8 cellular contexts compared by ENCODE assay signal in genomic region chr7:157502701-157503111, GRCh38.
DNase-seq lines count a peak whose midpoint lies in the region; ATAC-seq and TF ChIP-seq lines count a peak whose summit lies in the region.

No MANE protein-coding gene starts in this region.

- DNase-seq in DND-41 (no peak), T-helper 17 cell (peak; percentile 39 to 63 (median 55)), pulmonary artery endothelial cell (ENCODE audit: low read depth, low spot score) (peak; percentile 56), RPMI8226 (no peak), cerebellum (ENCODE audit: low spot score) (no peak), NCI-H146 treated with DMSO at 0.1 percent for 48 hours (lab: John Stamatoyannopoulos, UW; ENCODE audit: unreplicated experiment) (no peak)
- peak; percentile 21 for DNase-seq in activated naive CD8-positive, alpha-beta T cell treated with anti-CD3 and anti-CD28 coated beads, Interleukin-2, amount 50 U/mL, for 16 hours (ENCODE audit: low read depth, low spot score)

- ATAC-seq in DND-41 (ENCODE audit: insufficient read depth, low read depth), result peak; percentile 22; the same call in 1 of the 3 replicates
- peak; percentile 95 for ATAC-seq in T-helper 17 cell
- ATAC-seq in HG02678 (IDR thresholded peaks at IDR 0.05; ENCODE audit: unreplicated experiment), result no peak

- peak overlapping the region; percentile 86 for H3K27ac Mint-ChIP-seq in T-helper 17 cell

- H3K9me3 ChIP-seq in DND-41 (ENCODE audit: insufficient read depth, low read length, severe bottlenecking) (peaks cover 2% of the 10 kb centered on the region), T-helper 17 cell (ENCODE audit: control insufficient read depth, low read length, poor library complexity, severe bottlenecking) (no peaks in the 10 kb centered on the region)

- no peaks in the 10 kb centered on the region for H4K20me1 ChIP-seq in DND-41 (ENCODE audit: insufficient read depth, low read length)

- TF ChIP-seq CTCF in DND-41 (IDR thresholded peaks at IDR 0.05; ENCODE audit: borderline replicate concordance, extremely low read depth, low read length, poor library complexity, severe bottlenecking), result no peak

- H3K36me3 ChIP-seq in DND-41 (ENCODE audit: insufficient read depth, low read length), result no peaks in the 10 kb centered on the region

- peaks cover 8% of the 10 kb centered on the region for H3K27me3 Mint-ChIP-seq in T-helper 17 cell

- H3K4me1 Mint-ChIP-seq in T-helper 17 cell, result peaks cover 29% of the 10 kb centered on the region

- no peak overlapping the region for H2AFZ ChIP-seq in DND-41 (ENCODE audit: low read depth, low read length)

- peaks cover 2% of the 10 kb centered on the region for H3K36me3 Mint-ChIP-seq in T-helper 17 cell (ENCODE audit: low read depth)

- no peaks in the 10 kb centered on the region for H3K79me2 ChIP-seq in DND-41 (ENCODE audit: insufficient read depth, low read length)

- no peaks in the 10 kb centered on the region for H3K27me3 ChIP-seq in DND-41 (ENCODE audit: insufficient read depth, low read length, poor library complexity)

- H3K4me1 ChIP-seq in DND-41 (ENCODE audit: insufficient read depth, low read length), result peaks cover 12% of the 10 kb centered on the region

- H3K9ac ChIP-seq in DND-41 (ENCODE audit: low read depth, low read length), result no peak overlapping the region

- H3K4me2 ChIP-seq in DND-41 (ENCODE audit: insufficient read depth, low read length), result no peak overlapping the region; the same call in 1 of the 2 replicates

- H3K4me3 Mint-ChIP-seq in T-helper 17 cell, result peak overlapping the region; percentile 86

- H3K4me3 ChIP-seq in DND-41 (ENCODE audit: low read depth in 1 of 2, low read length in 2 of 2), result no peak overlapping the region

- H3K27ac ChIP-seq in DND-41 (ENCODE audit: low read length), result no peak overlapping the region

Comparison
In these comparisons a context has a peak if more than half of its experiments do, and no peak if none do; other contexts are left out.
1. DNase-seq: peak in T-helper 17 cell (3 of 3), activated naive CD8-positive, alpha-beta T cell treated with anti-CD3 and anti-CD28 coated beads, Interleukin-2, amount 50 U/mL, for 16 hours (single experiment) and pulmonary artery endothelial cell (single experiment); none in DND-41 (single experiment), RPMI8226 (single experiment), cerebellum (single experiment) and NCI-H146 treated with DMSO at 0.1 percent for 48 hours (single experiment).